Comparison of ENCODE assay signal across 13 cellular contexts in the genomic region with DNA sequence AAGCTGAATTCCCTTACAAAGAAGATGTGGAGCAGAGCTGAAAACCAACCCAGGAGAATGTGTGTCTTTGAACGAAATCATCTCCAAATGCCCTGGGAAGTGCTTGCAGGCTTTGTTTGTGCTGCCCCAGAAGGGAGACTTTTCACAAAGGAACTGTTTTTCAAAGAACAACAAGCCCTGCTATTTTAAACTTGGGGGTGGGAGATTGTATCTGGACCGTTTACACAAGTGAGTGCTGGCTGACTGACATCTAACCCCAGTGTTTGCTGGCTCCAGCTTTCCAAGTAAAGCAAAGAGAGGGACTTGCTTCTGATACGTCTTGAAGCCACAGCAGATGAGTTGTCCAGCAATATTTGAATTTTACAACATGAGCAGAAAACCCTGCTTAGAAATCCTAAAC. TPM values are rescaled to one million over a fixed set of nuclear protein-coding genes. Genes with fewer than 3 reads are reported as not detected.
DNase-seq lines count a peak whose midpoint lies in the region; ATAC-seq and TF ChIP-seq lines count a peak whose summit lies in the region.
"Had no signal": no experiment of that assay in that cellular context is flagged by ENCODE, and none has a peak within 500 bp of the region (broad histone marks: within the 10 kb centered on the region; RNA-seq: fewer than 3 reads in every experiment).

No MANE protein-coding gene starts in this region.

- H3K4me2 ChIP-seq in neural progenitor cell, result peak overlapping the region; percentile 93
- H3K4me2 ChIP-seq: BLaER1 had no signal

- H3K36me3 ChIP-seq in neural progenitor cell, result no peaks in the 10 kb centered on the region
- H3K36me3 ChIP-seq: BLaER1 had no signal

- no peaks in the 10 kb centered on the region for H3K9me3 ChIP-seq in neural progenitor cell (ENCODE audit: low read depth)

- ATAC-seq in esophagus mucosa, result no peak
- no peak for ATAC-seq in HG02642 (IDR thresholded peaks at IDR 0.05; ENCODE audit: poor library complexity, unreplicated experiment)
- ATAC-seq: stimulated activated memory B cell treated with anti-CD40 and anti-IgM and Interleukin-4, amounts not matched to agents 10 μg/mL and 1 μg/mL and 100 μg/mL, for 72 hours had no signal

- peaks cover 6% of the 10 kb centered on the region for H3K27me3 Mint-ChIP-seq in neural progenitor cell (ENCODE audit: insufficient read depth, low read depth)

- H3K4me3 Mint-ChIP-seq in neural progenitor cell, result peak overlapping the region; percentile 93
- H3K4me3 Mint-ChIP-seq: activated B cell treated with CpG ODN at 0.5 μM for 24 hours; stimulated activated memory B cell treated with anti-CD40 and anti-IgM and Interleukin-4, amounts not matched to agents 10 μg/mL and 1 μg/mL and 100 μg/mL, for 72 hours had no signal

- no peaks in the 10 kb centered on the region for H3K9me3 Mint-ChIP-seq in neural progenitor cell
- H3K9me3 Mint-ChIP-seq: activated B cell treated with CpG ODN at 0.5 μM for 24 hours; stimulated activated memory B cell treated with anti-CD40 and anti-IgM and Interleukin-4, amounts not matched to agents 10 μg/mL and 1 μg/mL and 100 μg/mL, for 72 hours had no signal

- peaks cover 35% of the 10 kb centered on the region for H3K4me1 Mint-ChIP-seq in neural progenitor cell
- H3K4me1 Mint-ChIP-seq: stimulated activated memory B cell treated with anti-CD40 and anti-IgM and Interleukin-4, amounts not matched to agents 10 μg/mL and 1 μg/mL and 100 μg/mL, for 72 hours had no signal

- H3K9ac ChIP-seq in neural progenitor cell, result no peak overlapping the region
- H3K9ac ChIP-seq: BLaER1 had no signal

- H3K4me1 ChIP-seq in neural progenitor cell, result peaks cover 43% of the 10 kb centered on the region
- H3K4me1 ChIP-seq: BLaER1 had no signal

- peak overlapping the region; percentile 47 for H2AFZ ChIP-seq in neural progenitor cell (replicated peaks)

- TF ChIP-seq CTCF in AG10803 (conservative IDR thresholded peaks at IDR 0.05; ENCODE audit: low read length) (no peak), neural progenitor cell (IDR thresholded peaks at IDR 0.05) (no peak)

- H4K20me1 ChIP-seq in neural progenitor cell (ENCODE audit: low read depth), result no peaks in the 10 kb centered on the region
- H4K20me1 ChIP-seq: BLaER1 had no signal

- peak overlapping the region; percentile 61 for H3K27ac ChIP-seq in neural progenitor cell
- H3K27ac ChIP-seq: BLaER1 had no signal

- H3K79me2 ChIP-seq in neural progenitor cell (ENCODE audit: low read depth), result peaks cover 64% of the 10 kb centered on the region

- H3K27ac Mint-ChIP-seq in neural progenitor cell, result no peak overlapping the region
- H3K27ac Mint-ChIP-seq: activated B cell treated with CpG ODN at 0.5 μM for 24 hours; stimulated activated memory B cell treated with anti-CD40 and anti-IgM and Interleukin-4, amounts not matched to agents 10 μg/mL and 1 μg/mL and 100 μg/mL, for 72 hours had no signal

- no peaks in the 10 kb centered on the region for H3K27me3 ChIP-seq in neural progenitor cell

- H3F3A ChIP-seq in neural progenitor cell (ENCODE audit: low read depth), result peaks cover 36% of the 10 kb centered on the region

- H3K4me3 ChIP-seq in AG10803 (ENCODE audit: low read length) (peak overlapping the region; percentile 71), neural progenitor cell (peak overlapping the region; percentile 61)
- H3K4me3 ChIP-seq: BLaER1 had no signal

- H3K36me3 Mint-ChIP-seq in neural progenitor cell, result no peaks in the 10 kb centered on the region
- H3K36me3 Mint-ChIP-seq: stimulated activated memory B cell treated with anti-CD40 and anti-IgM and Interleukin-4, amounts not matched to agents 10 μg/mL and 1 μg/mL and 100 μg/mL, for 72 hours had no signal

- DNase-seq in AG10803 (ENCODE audit: low read depth), result no peak
- DNase-seq in NCI-H69 (lab: John Stamatoyannopoulos, UW), result peak; percentile 8
- DNase-seq in fibroblast of gingiva (ENCODE audit: low read depth), result peak; percentile 4
- DNase-seq in neural progenitor cell (ENCODE audit: low spot score), result peak; percentile 22
- DNase-seq in NCI-H226, result no peak
- no peak for DNase-seq in NCI-H1092 treated with DMSO at 0.1 percent for 48 hours (lab: John Stamatoyannopoulos, UW)
- DNase-seq: activated B cell treated with CpG ODN at 0.5 μM for 24 hours; stimulated activated CD4-positive, alpha-beta T cell treated with anti-CD3 and anti-CD28 coated beads, Interleukin-12 subunit alpha, Interleukin-12 subunit beta, amount 100 ng/mL, for 4 hours had no signal

RNA-seq across cellular contexts. Expression of a gene that starts 1.6 kb away (rescaled TPM):
- total RNA-seq in neural progenitor cell (ENCODE audit: low replicate concordance) (15.6 and 16.7 TPM in 2 replicates), esophagus mucosa (0.52 TPM)
- total RNA-seq: activated B cell treated with CpG ODN at 0.5 μM for 24 hours had no signal

RNA-seq across cellular contexts. Expression of a gene that starts 46.0 kb away (rescaled TPM):
- total RNA-seq in neural progenitor cell (ENCODE audit: low replicate concordance) (not detected in 2 replicates), esophagus mucosa (not detected)
- total RNA-seq: activated B cell treated with CpG ODN at 0.5 μM for 24 hours, kidney epithelial cell had no signal

Comparison
In these comparisons a context has a peak if more than half of its experiments do, and no peak if none do; other contexts are left out.
1. DNase-seq: peak in NCI-H69 (single experiment), fibroblast of gingiva (single experiment) and neural progenitor cell (single experiment); none in AG10803 (single experiment), NCI-H226 (single experiment) and NCI-H1092 treated with DMSO at 0.1 percent for 48 hours (single experiment).
2. RNA of a gene that starts 1.6 kb away (total RNA-seq): 15.6 to 16.7 TPM in neural progenitor cell; 0.52 TPM in esophagus mucosa (single experiment); every median in the first group is over 10 times any median in the second.